ENCODE assay signal across 19 cellular contexts in the genomic region with DNA sequence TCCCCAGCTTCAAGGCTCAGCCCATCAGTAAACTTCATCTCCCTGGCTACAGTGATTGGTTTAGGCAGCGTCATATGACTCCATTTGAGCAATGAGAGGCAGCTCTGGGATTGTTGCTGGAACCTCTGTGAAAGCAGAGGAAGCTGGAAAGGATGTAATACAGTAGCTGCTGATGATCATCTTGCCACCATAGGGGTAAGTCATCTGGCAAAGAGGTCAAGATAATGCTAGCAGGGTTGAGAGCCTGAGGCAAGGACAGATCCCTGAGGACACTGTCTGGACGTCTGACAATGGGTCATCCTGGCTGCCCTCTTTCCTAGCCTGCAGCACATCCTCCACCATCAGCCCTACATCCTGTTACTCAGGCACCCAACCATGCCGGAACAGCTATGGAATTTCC. TPM values are rescaled to one million over a fixed set of nuclear protein-coding genes. Genes with fewer than 3 reads are reported as not detected.
DNase-seq lines count a peak whose midpoint lies in the region; ATAC-seq, FAIRE-seq and TF ChIP-seq lines count a peak whose summit lies in the region.
"Had no signal": no experiment of that assay in that cellular context is flagged by ENCODE, and none has a peak within 500 bp of the region (broad histone marks: within the 10 kb centered on the region; RNA-seq: fewer than 3 reads in every experiment).

No MANE protein-coding gene starts in this region.

- no peaks in the 10 kb centered on the region for H4K20me1 ChIP-seq in keratinocyte (ENCODE audit: control insufficient read depth, extremely low read depth, insufficient read depth, low read length)

- H3K27me3 ChIP-seq in MG63, result no peaks in the 10 kb centered on the region
- no peaks in the 10 kb centered on the region for H3K27me3 ChIP-seq in keratinocyte (ENCODE audit: control insufficient read depth, extremely low read depth, insufficient read depth, low read length)
- H3K27me3 ChIP-seq: testis had no signal

- H3K79me2 ChIP-seq in keratinocyte (ENCODE audit: control insufficient read depth, insufficient read depth, low read length), result no peaks in the 10 kb centered on the region

- no peak overlapping the region for H3K9ac ChIP-seq in keratinocyte (ENCODE audit: control insufficient read depth, extremely low read depth, insufficient read depth, low read length)

- no peak overlapping the region for H3K4me3 ChIP-seq in MG63
- H3K4me3 ChIP-seq in choroid plexus epithelial cell (ENCODE audit: low read depth, low read length), result no peak overlapping the region
- H3K4me3 ChIP-seq in keratinocyte (ENCODE audit: control insufficient read depth in 2 of 3, extremely low read depth in 1 of 3, insufficient read depth in 2 of 3, low read depth in 1 of 3, low read length in 3 of 3), result peak overlapping the region in 2 of 3 experiments; percentile 32
- H3K4me3 ChIP-seq: testis had no signal

- H2AFZ ChIP-seq in keratinocyte (ENCODE audit: control insufficient read depth, low read length), result peak overlapping the region; percentile 22

- DNase-seq in AG08395 (ENCODE audit: low spot score), result peak; percentile 37
- DNase-seq in MG63, result peak; percentile 42
- DNase-seq in choroid plexus epithelial cell (ENCODE audit: low read depth), result peak; percentile 20
- DNase-seq in keratinocyte (ENCODE audit: low read depth, low spot score), result no peak
- DNase-seq in hypothalamus (lab: John Stamatoyannopoulos, UW), result no peak
- DNase-seq in Right ventricle myocardium superior, result no peak
- no peak for DNase-seq in C1 segment of cervical spinal cord (lab: John Stamatoyannopoulos, UW)
- DNase-seq: activated CD4-positive, alpha-beta T cell treated with anti-CD3 and anti-CD28 coated beads for 48 hours; activated T-cell treated with anti-CD3 and anti-CD28 coated beads, Interleukin-2, amount 50 U/mL, for 1 hour; cerebellar nuclear complex; hippocampal formation; MM.1S; naive B cell; NCI-H69; RPMI8226; stimulated activated CD4-positive, alpha-beta T cell treated with anti-CD3 and anti-CD28 coated beads, Interleukin-2, amount 100 ng/mL, for 24 hours; testis had no signal

- TF ChIP-seq CTCF in choroid plexus epithelial cell (conservative IDR thresholded peaks at IDR 0.05; ENCODE audit: low read depth, low read length) (no peak), keratinocyte (optimal IDR thresholded peaks at IDR 0.05 in 1 of 3, IDR thresholded peaks at IDR 0.05 in 1 of 3, conservative IDR thresholded peaks at IDR 0.05 in 1 of 3; ENCODE audit: extremely low read depth in 1 of 3, insufficient read depth in 2 of 3, low read length in 3 of 3) (no peak)

- dilution Hi-C loops in keratinocyte (cut with MboI; ENCODE audit: extremely low pct_ligation_motif_present, low sequenced_read_pairs), result no loop called here

- peak overlapping the region; percentile 88 for H3K27ac ChIP-seq in keratinocyte (ENCODE audit: control insufficient read depth, insufficient read depth, low read length)
- H3K27ac ChIP-seq: testis had no signal

- peaks cover 3% of the 10 kb centered on the region; the same call in 1 of the 2 replicates for H3K9me3 ChIP-seq in MG63
- peaks cover 6% of the 10 kb centered on the region for H3K9me3 ChIP-seq in keratinocyte (ENCODE audit: control insufficient read depth, low read depth, low read length)
- H3K9me3 ChIP-seq: testis had no signal

- H3K4me2 ChIP-seq in keratinocyte (ENCODE audit: control insufficient read depth, extremely low read depth, insufficient read depth, low read depth, low read length), result peak overlapping the region; percentile 61

- H3K9me1 ChIP-seq in keratinocyte (ENCODE audit: control insufficient read depth, extremely low read depth, insufficient read depth, low read length), result no peaks in the 10 kb centered on the region

- no peaks in the 10 kb centered on the region for H3K36me3 ChIP-seq in MG63
- no peaks in the 10 kb centered on the region for H3K36me3 ChIP-seq in keratinocyte (ENCODE audit: control insufficient read depth in 2 of 2, extremely low read depth in 1 of 2, insufficient read depth in 2 of 2, low read length in 2 of 2)

- no peak for ATAC-seq in HG03095 (IDR thresholded peaks at IDR 0.05; ENCODE audit: unreplicated experiment)
- ATAC-seq in Right ventricle myocardium superior (ENCODE audit: poor library complexity), result no peak
- ATAC-seq: left lobe of liver had no signal

- peaks cover 40% of the 10 kb centered on the region for H3K4me1 ChIP-seq in keratinocyte (ENCODE audit: control insufficient read depth, extremely low read depth, insufficient read depth, low read length)
- H3K4me1 ChIP-seq: testis had no signal

- intact Hi-C loops in Right ventricle myocardium superior (cut with DNase I), result no loop called here

- peak; percentile 95 for FAIRE-seq in keratinocyte (lab: Jason Lieb, UNC)

RNA-seq across cellular contexts. Expression of a gene that starts 25.5 kb away (rescaled TPM):
- 146 TPM in 2 replicates for total RNA-seq in MG63 (2014; rRNA removed; shearing (Covaris generic); ENCODE audit: low replicate concordance)
- polyA plus RNA-seq in keratinocyte, result 776 to 1,168 TPM (median 1,010 TPM) in 3 replicates
- polyA plus RNA-seq in keratinocyte (2011; ENCODE audit: low read depth), result 146 TPM
- 1,559 and 1,933 TPM in 2 replicates for polyA plus RNA-seq in keratinocyte (2011; cell fraction: cytosol; rRNA removed)
- 545 and 624 TPM in 2 replicates for polyA plus RNA-seq in keratinocyte (2011; cell fraction: nucleus; rRNA removed)
- polyA plus RNA-seq in keratinocyte (2012; ENCODE audit: low replicate concordance), result 338 and 759 TPM in 2 replicates
- polyA minus RNA-seq in keratinocyte, result 922 to 1,521 TPM (median 1,297 TPM) in 3 replicates
- polyA minus RNA-seq in keratinocyte (2011; cell fraction: cytosol; rRNA and poly(A)+ RNA removed), result 512 TPM
- polyA minus RNA-seq in keratinocyte (2011; cell fraction: nucleus; rRNA and poly(A)+ RNA removed), result 117 and 213 TPM in 2 replicates
- total RNA-seq in Right ventricle myocardium superior, result 112 TPM

RNA-seq across cellular contexts. Expression of a gene that starts 48.3 kb away (rescaled TPM):
- 57.6 and 62.5 TPM in 2 replicates for total RNA-seq in MG63 (2014; rRNA removed; shearing (Covaris generic); ENCODE audit: low replicate concordance)
- 23.9 to 45.4 TPM (median 38.8 TPM) in 3 replicates for polyA plus RNA-seq in keratinocyte
- 197 TPM for polyA plus RNA-seq in keratinocyte (2011; ENCODE audit: low read depth)
- polyA plus RNA-seq in keratinocyte (2011; cell fraction: cytosol; rRNA removed), result 39.1 and 51.0 TPM in 2 replicates
- 58.2 and 59.0 TPM in 2 replicates for polyA plus RNA-seq in keratinocyte (2011; cell fraction: nucleus; rRNA removed)
- 99.1 and 116 TPM in 2 replicates for polyA plus RNA-seq in keratinocyte (2012; ENCODE audit: low replicate concordance)
- 19.8 to 28.9 TPM (median 20.8 TPM) in 3 replicates for polyA minus RNA-seq in keratinocyte
- polyA minus RNA-seq in keratinocyte (2011; cell fraction: cytosol; rRNA and poly(A)+ RNA removed), result 11.1 TPM
- polyA minus RNA-seq in keratinocyte (2011; cell fraction: nucleus; rRNA and poly(A)+ RNA removed), result 19.9 and 28.5 TPM in 2 replicates
- 55.8 TPM for total RNA-seq in Right ventricle myocardium superior

Comparison
In these comparisons a context has a peak if more than half of its experiments do, and no peak if none do; other contexts are left out.
1. DNase-seq: peak in AG08395 (single experiment), MG63 (single experiment) and choroid plexus epithelial cell (single experiment); none in keratinocyte (single experiment), hypothalamus (0 of 51), Right ventricle myocardium superior (single experiment) and C1 segment of cervical spinal cord (0 of 14).
2. H3K4me3 ChIP-seq: peak in keratinocyte (2 of 3); none in MG63 (single experiment) and choroid plexus epithelial cell (single experiment).